ENCODE assay signal across 8 cellular contexts in the genomic region with DNA sequence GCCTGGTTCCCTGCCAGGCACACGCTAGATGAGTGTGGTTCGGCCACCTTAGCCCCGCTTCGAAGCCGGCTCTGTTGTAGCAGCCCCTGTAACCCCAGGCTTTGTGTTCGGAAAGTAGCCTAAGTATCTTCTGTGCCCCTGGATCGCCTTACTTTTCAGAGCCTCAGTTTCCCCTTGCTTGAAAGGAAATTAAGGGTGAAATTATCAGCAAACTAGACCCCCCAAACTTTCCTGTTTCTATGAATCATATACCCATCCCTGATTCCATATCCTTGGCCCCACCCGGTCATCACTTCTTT. TPM values are rescaled to one million over a fixed set of nuclear protein-coding genes. Genes with fewer than 3 reads are reported as not detected.
DNase-seq lines count a peak whose midpoint lies in the region; ATAC-seq, FAIRE-seq and TF ChIP-seq lines count a peak whose summit lies in the region.

No MANE protein-coding gene starts in this region.

- H3K56ac ChIP-seq in H1 (replicated peaks; ENCODE audit: insufficient read length, low read depth, low read length): no peak overlapping the region

- H3K9me3 Mint-ChIP-seq in CD4-positive, alpha-beta memory T cell: no peaks in the 10 kb centered on the region

- H4K20me1 ChIP-seq in Loucy (ENCODE audit: insufficient read depth, low read length, poor library complexity, severe bottlenecking): peaks cover 27% of the 10 kb centered on the region
- H4K20me1 ChIP-seq in H1 (replicated peaks in 1 of 2; ENCODE audit: control insufficient read depth in 1 of 2, insufficient read depth in 2 of 2, low read length in 2 of 2): peaks cover 2% of the 10 kb centered on the region in 2 experiments

- no peak for TF ChIP-seq POLR2A in H1 (IDR thresholded peaks at IDR 0.05; ENCODE audit: control extremely low read depth in 1 of 2, low read depth in 2 of 2, low read length in 2 of 2)

- peak overlapping the region; percentile 79 for H3K27ac ChIP-seq in CD4-positive, alpha-beta memory T cell (ENCODE audit: low read depth, low read length)
- H3K27ac ChIP-seq in H1 (ENCODE audit: low read depth, low read length): no peak overlapping the region; the same call in 1 of the 2 replicates

- H2AFZ ChIP-seq in Loucy (ENCODE audit: low read length): peak overlapping the region; percentile 78
- H2AFZ ChIP-seq in H1 (ENCODE audit: low read length): peak overlapping the region; percentile 80; the same call in 1 of the 2 replicates
- peak overlapping the region; percentile 11 for H2AFZ ChIP-seq in neuron (ENCODE audit: low read depth, low read length)

- peaks cover 35 to 62% (median 47%) of the 10 kb centered on the region in 4 donors for H3K4me1 Mint-ChIP-seq in CD4-positive, alpha-beta memory T cell

- no peaks in the 10 kb centered on the region for H3K9me3 ChIP-seq in CD4-positive, alpha-beta memory T cell (ENCODE audit: control insufficient read depth in 1 of 2, low read length in 2 of 2)
- H3K9me3 ChIP-seq in Loucy (ENCODE audit: insufficient read depth, low read depth, low read length) (no peaks in the 10 kb centered on the region), H1 (ENCODE audit: insufficient read depth in 2 of 2, low read depth in 1 of 2, low read length in 1 of 2) (no peaks in the 10 kb centered on the region), neuron (ENCODE audit: low read length) (no peaks in the 10 kb centered on the region)

- H3K23me2 ChIP-seq in H1 (ENCODE audit: low read depth, low read length): peaks cover 13% of the 10 kb centered on the region

- TF ChIP-seq CTCF in Loucy (conservative IDR thresholded peaks at IDR 0.05; ENCODE audit: low read length) (no peak), H1 (IDR thresholded peaks at IDR 0.05; ENCODE audit: control extremely low read depth in 1 of 3, insufficient read depth in 1 of 3, low read depth in 1 of 3, low read length in 3 of 3) (no peak)

- CTCF ChIA-PET in CD4-positive, alpha-beta memory T cell (lab: Charles Lee; ENCODE audit: partially characterized antibody): interaction anchor here (1.3 to 1.7 kb wide), 3 partner anchors 19 to 63 kb away, joined by 4 to 6 read pairs (median 6); no protein-coding TSS in a partner anchor
- CTCF ChIA-PET in H1 (lab: Charles Lee; ENCODE audit: partially characterized antibody): interaction anchor here (2.1 kb wide), 1 partner anchor 19 kb away, joined by 12 read pairs; no protein-coding TSS in a partner anchor

- peak overlapping the region; percentile 90 for H3K18ac ChIP-seq in H1 (ENCODE audit: extremely low read depth, low read length)

- H2BK120ac ChIP-seq in H1 (replicated peaks; ENCODE audit: low read depth, low read length): no peak overlapping the region

- no peak for FAIRE-seq in H1 (lab: Jason Lieb, UNC)

- ATAC-seq in HG02678 (IDR thresholded peaks at IDR 0.05; ENCODE audit: unreplicated experiment): no peak

- peak overlapping the region; percentile 87 to 91 for H3K4me3 ChIP-seq in CD4-positive, alpha-beta memory T cell (ENCODE audit: low read length in 2 of 2)
- H3K4me3 ChIP-seq in Loucy (ENCODE audit: low read length, poor library complexity, severe bottlenecking) (peak overlapping the region; percentile 92), H1 (ENCODE audit: extremely low read depth in 1 of 4, insufficient read depth in 2 of 4, low read depth in 3 of 4, low read length in 4 of 4) (peak overlapping the region; percentile 96 to 99 (median 96)), neuron (ENCODE audit: low read length) (peak overlapping the region; percentile 71)

- no peak for TF ChIP-seq RAD21 in H1 (IDR thresholded peaks at IDR 0.05 in 1 of 2, conservative IDR thresholded peaks at IDR 0.05 in 1 of 2; ENCODE audit: low read depth in 2 of 2, low read length in 2 of 2)

- no peaks in the 10 kb centered on the region for H3K27me3 Mint-ChIP-seq in CD4-positive, alpha-beta memory T cell

- H3K9me2 ChIP-seq in Loucy (replicated peaks; ENCODE audit: low read depth, low read length): no peaks in the 10 kb centered on the region

- H3K9ac ChIP-seq in Loucy (ENCODE audit: low read depth, low read length, poor library complexity, severe bottlenecking) (peak overlapping the region; percentile 94), H1 (replicated peaks in 1 of 4; ENCODE audit: extremely low read depth in 1 of 4, low read depth in 3 of 4, low read length in 3 of 4) (peak overlapping the region in 3 of 4 experiments; percentile 82 to 92 (median 85); a peak in 6 of 7 replicates)

- peaks cover 13 to 51% of the 10 kb centered on the region in 2 donors for H3K36me3 Mint-ChIP-seq in CD4-positive, alpha-beta memory T cell

- H4K8ac ChIP-seq in H1 (ENCODE audit: extremely low read depth, insufficient read depth, low read length): peak overlapping the region; percentile 53; the same call in 1 of the 2 replicates

- H3K79me2 ChIP-seq in Loucy (ENCODE audit: insufficient read depth, low read length): peaks cover 86% of the 10 kb centered on the region
- peaks cover 14 to 56% of the 10 kb centered on the region in 2 experiments for H3K79me2 ChIP-seq in H1 (ENCODE audit: control insufficient read depth in 1 of 2, insufficient read depth in 2 of 2, low read length in 2 of 2)

- H3F3A ChIP-seq in Loucy (ENCODE audit: low read depth): no peaks in the 10 kb centered on the region

- peaks cover 4% of the 10 kb centered on the region for H3K36me3 ChIP-seq in CD4-positive, alpha-beta memory T cell (ENCODE audit: insufficient read depth, low read length)
- no peaks in the 10 kb centered on the region for H3K36me3 ChIP-seq in Loucy (ENCODE audit: insufficient read depth, low read length)
- peaks cover 19 to 55% (median 27%) of the 10 kb centered on the region in 4 experiments for H3K36me3 ChIP-seq in H1 (ENCODE audit: control insufficient read depth in 2 of 4, insufficient read depth in 4 of 4, low read length in 3 of 4)
- H3K36me3 ChIP-seq in neuron (ENCODE audit: insufficient read depth, low read length): peaks cover 48% of the 10 kb centered on the region

- no peak overlapping the region for H2BK15ac ChIP-seq in H1 (ENCODE audit: low read length)

- H4K5ac ChIP-seq in H1 (ENCODE audit: insufficient read length, low read depth, low read length): no peak overlapping the region

- intact Hi-C loops in CD4-positive, alpha-beta memory T cell (cut with micrococcal nuclease): loop anchor here (1.0 to 10.0 kb wide), 5 partner anchors 29 to 866 kb away; partner anchors contain the start of genes TAF5 and WBP1L

- peak overlapping the region; percentile 82 to 99 (median 97) for H3K27ac Mint-ChIP-seq in CD4-positive, alpha-beta memory T cell

- H2BK20ac ChIP-seq in H1 (ENCODE audit: low read length): no peak overlapping the region

- no peak overlapping the region for H2BK12ac ChIP-seq in H1 (ENCODE audit: low read depth, low read length)

- no peaks in the 10 kb centered on the region for H3K27me3 ChIP-seq in CD4-positive, alpha-beta memory T cell (ENCODE audit: insufficient read depth, low read length)
- H3K27me3 ChIP-seq in Loucy (ENCODE audit: insufficient read depth, low read length, poor library complexity, severe bottlenecking) (no peaks in the 10 kb centered on the region), H1 (replicated peaks in 1 of 4; ENCODE audit: control insufficient read depth in 3 of 4, extremely low read depth in 1 of 4, insufficient read depth in 3 of 4, low read length in 3 of 4) (no peaks in the 10 kb centered on the region), neuron (ENCODE audit: insufficient read depth, low read length) (no peaks in the 10 kb centered on the region)

- POLR2A ChIA-PET in CD4-positive, alpha-beta memory T cell (lab: Charles Lee; ENCODE audit: partially characterized antibody): interaction anchor here (1.0 to 2.7 kb wide), 6 partner anchors 29 to 1579 kb away, joined by 3 to 30 read pairs (median 6); partner anchors contain the start of genes CALHM2, CNNM2, OGA and PCGF6
- POLR2A ChIA-PET in H1 (lab: Charles Lee; ENCODE audit: partially characterized antibody): interaction anchor here (1.0 to 2.5 kb wide), 7 partner anchors 9 to 92 kb away, joined by 3 to 13 read pairs (median 4); no protein-coding TSS in a partner anchor

- no peak for TF ChIP-seq EP300 in H1 (IDR thresholded peaks at IDR 0.05; ENCODE audit: borderline replicate concordance in 1 of 2, low read depth in 2 of 2, low read length in 2 of 2)

- no peak overlapping the region for H3K4ac ChIP-seq in H1 (replicated peaks; ENCODE audit: insufficient read length, low read depth, low read length)

- peak overlapping the region; percentile 97 to 100 (median 98) for H3K4me3 Mint-ChIP-seq in CD4-positive, alpha-beta memory T cell

- H3K4me1 ChIP-seq in CD4-positive, alpha-beta memory T cell (ENCODE audit: insufficient read depth, low read length): peaks cover 44% of the 10 kb centered on the region
- H3K4me1 ChIP-seq in Loucy (ENCODE audit: insufficient read depth, low read length, poor library complexity, severe bottlenecking): peaks cover 56% of the 10 kb centered on the region
- peaks cover 0 to 10% (median 2%) of the 10 kb centered on the region in 4 experiments; a peak in 6 of 7 replicates for H3K4me1 ChIP-seq in H1 (replicated peaks in 1 of 4; ENCODE audit: control insufficient read depth in 3 of 4, insufficient read depth in 4 of 4, low read length in 3 of 4)
- peaks cover 25% of the 10 kb centered on the region for H3K4me1 ChIP-seq in neuron (ENCODE audit: insufficient read depth, low read length)

- peaks cover 12% of the 10 kb centered on the region for H3K79me1 ChIP-seq in H1 (ENCODE audit: low read depth, low read length)

- H3K23ac ChIP-seq in H1 (ENCODE audit: insufficient read length): no peak overlapping the region

- 4% methylated on average over 8 of the region's 8 CpGs; no CpG with 5 or more reads in 1 of the 2 experiments for WGBS in H1 (ENCODE audit: extremely low coverage in 1 of 2, insufficient coverage in 1 of 2, insufficient read length in 1 of 2, insufficient replicate concordance in 2 of 2, low coverage in 1 of 2, low lambda C conversion rate in 2 of 2, missing lambda C conversion rate in 1 of 2), 2 experiments

- peak overlapping the region; percentile 83; the same call in 1 of the 2 replicates for H2BK5ac ChIP-seq in H1 (ENCODE audit: low read depth, low read length)

- H2AK5ac ChIP-seq in H1 (ENCODE audit: low read depth, low read length): peak overlapping the region; percentile 33; the same call in 1 of the 2 replicates

- no peak for DNase-seq in CD4-positive, alpha-beta memory T cell
- DNase-seq in H1 (ENCODE audit: low read depth in 1 of 2, low spot score in 2 of 2): no peak
- no peak for DNase-seq in HPDE6-E6E7 (ENCODE audit: extremely low spot score)
- DNase-seq in COLO668 (lab: John Stamatoyannopoulos, UW; ENCODE audit: unreplicated experiment): no peak
- no peak for DNase-seq in 8988T

- no peak overlapping the region for H3K14ac ChIP-seq in H1 (ENCODE audit: insufficient read length)

- no peak overlapping the region for H4K91ac ChIP-seq in H1 (replicated peaks; ENCODE audit: insufficient read length, low read length)

- H3K4me2 ChIP-seq in Loucy (ENCODE audit: low read depth, low read length, poor library complexity, severe bottlenecking) (peak overlapping the region; percentile 94), H1 (ENCODE audit: insufficient read depth in 1 of 2, low read depth in 2 of 2, low read length in 2 of 2) (peak overlapping the region; percentile 76 to 95)

RNA-seq across cellular contexts. Expression of gene PDCD11, which starts 0.3 kb away (rescaled TPM):
- total RNA-seq in CD4-positive, alpha-beta memory T cell: 10 to 100 TPM; 37.8 to 45.0 TPM
- polyA plus RNA-seq in CD4-positive, alpha-beta memory T cell: 10 to 100 TPM in 1 of 2 donors, 1 to 10 TPM in 1; 2.5 to 16.1 TPM
- 78.5 and 79.1 TPM in 2 replicates for total RNA-seq in H1 (2021; fragmentation: NEBNext Ultra II Directional; extraction: Animal tissue kit (Norgen Biotek cat#: 25700))
- 18.1 and 24.3 TPM in 2 replicates for polyA plus RNA-seq in H1 (2011; rRNA removed)
- polyA plus RNA-seq in H1 (2011; cell fraction: cytosol; rRNA removed): 30.7 TPM
- polyA plus RNA-seq in H1 (2011; cell fraction: nucleus; rRNA removed): 90.1 TPM
- 53.2 to 61.0 TPM (median 55.8 TPM) in 4 replicates for polyA plus RNA-seq in H1 (2012, experiment 1 of 2)
- 12.5 TPM for polyA plus RNA-seq in H1 (2012, experiment 2 of 2)
- 44.6 TPM for polyA plus RNA-seq in H1 (2013, experiment 1 of 2)
- polyA plus RNA-seq in H1 (2013, experiment 2 of 2): 49.0 TPM
- polyA minus RNA-seq in H1 (2011; rRNA and poly(A)+ RNA removed): 91.5 and 96.4 TPM in 2 replicates
- 37.8 TPM for polyA minus RNA-seq in H1 (2011; cell fraction: cytosol; rRNA and poly(A)+ RNA removed)
- 71.9 TPM for polyA minus RNA-seq in H1 (2011; cell fraction: nucleus; rRNA and poly(A)+ RNA removed)

RNA-seq across cellular contexts. Expression of gene ATP5MK, which starts 0.5 kb away (rescaled TPM):
- 100 to 1,000 TPM; 148 to 157 TPM for total RNA-seq in CD4-positive, alpha-beta memory T cell
- 100 to 1,000 TPM; 477 to 548 TPM for polyA plus RNA-seq in CD4-positive, alpha-beta memory T cell
- 312 and 339 TPM in 2 replicates for total RNA-seq in H1 (2021; fragmentation: NEBNext Ultra II Directional; extraction: Animal tissue kit (Norgen Biotek cat#: 25700))
- 144 and 280 TPM in 2 replicates for polyA plus RNA-seq in H1 (2011; rRNA removed)
- 298 TPM for polyA plus RNA-seq in H1 (2011; cell fraction: cytosol; rRNA removed)
- polyA plus RNA-seq in H1 (2011; cell fraction: nucleus; rRNA removed): 42.4 TPM
- 189 to 357 TPM (median 246 TPM) in 4 replicates for polyA plus RNA-seq in H1 (2012, experiment 1 of 2)
- polyA plus RNA-seq in H1 (2012, experiment 2 of 2): 776 TPM
- 668 TPM for polyA plus RNA-seq in H1 (2013, experiment 1 of 2)
- polyA plus RNA-seq in H1 (2013, experiment 2 of 2): 698 TPM
- 18.2 and 24.8 TPM in 2 replicates for polyA minus RNA-seq in H1 (2011; rRNA and poly(A)+ RNA removed)
- 13.4 TPM for polyA minus RNA-seq in H1 (2011; cell fraction: cytosol; rRNA and poly(A)+ RNA removed)
- 30.1 TPM for polyA minus RNA-seq in H1 (2011; cell fraction: nucleus; rRNA and poly(A)+ RNA removed)

RNA-seq across cellular contexts. Expression of gene TAF5, which starts 29.0 kb away (rescaled TPM):
- total RNA-seq in CD4-positive, alpha-beta memory T cell: 1 to 10 TPM; 7.5 to 7.9 TPM
- polyA plus RNA-seq in CD4-positive, alpha-beta memory T cell: 1 to 10 TPM; 2.5 to 4.1 TPM
- total RNA-seq in H1 (2021; fragmentation: NEBNext Ultra II Directional; extraction: Animal tissue kit (Norgen Biotek cat#: 25700)): 14.5 and 15.6 TPM in 2 replicates
- 4.0 and 5.8 TPM in 2 replicates for polyA plus RNA-seq in H1 (2011; rRNA removed)
- 6.8 TPM for polyA plus RNA-seq in H1 (2011; cell fraction: cytosol; rRNA removed)
- polyA plus RNA-seq in H1 (2011; cell fraction: nucleus; rRNA removed): 2.3 TPM
- polyA plus RNA-seq in H1 (2012, experiment 1 of 2): 6.9 to 12.3 TPM (median 8.3 TPM) in 4 replicates
- polyA plus RNA-seq in H1 (2012, experiment 2 of 2): 1.4 TPM
- polyA plus RNA-seq in H1 (2013, experiment 1 of 2): 8.2 TPM
- 9.1 TPM for polyA plus RNA-seq in H1 (2013, experiment 2 of 2)
- 7.5 and 7.8 TPM in 2 replicates for polyA minus RNA-seq in H1 (2011; rRNA and poly(A)+ RNA removed)
- polyA minus RNA-seq in H1 (2011; cell fraction: cytosol; rRNA and poly(A)+ RNA removed): 6.7 TPM
- 6.0 TPM for polyA minus RNA-seq in H1 (2011; cell fraction: nucleus; rRNA and poly(A)+ RNA removed)

RNA-seq across cellular contexts. Expression of gene PCGF6, which starts 45.8 kb away (rescaled TPM):
- 1 to 10 TPM; 8.7 to 8.8 TPM for total RNA-seq in CD4-positive, alpha-beta memory T cell
- polyA plus RNA-seq in CD4-positive, alpha-beta memory T cell: 10 to 100 TPM in 1 of 2 donors, 1 to 10 TPM in 1; 6.4 to 11.2 TPM
- total RNA-seq in H1 (2021; fragmentation: NEBNext Ultra II Directional; extraction: Animal tissue kit (Norgen Biotek cat#: 25700)): 16.2 and 18.6 TPM in 2 replicates
- 4.0 and 6.9 TPM in 2 replicates for polyA plus RNA-seq in H1 (2011; rRNA removed)
- 8.9 TPM for polyA plus RNA-seq in H1 (2011; cell fraction: cytosol; rRNA removed)
- 2.8 TPM for polyA plus RNA-seq in H1 (2011; cell fraction: nucleus; rRNA removed)
- polyA plus RNA-seq in H1 (2012, experiment 1 of 2): 11.2 to 18.2 TPM (median 11.6 TPM) in 4 replicates
- polyA plus RNA-seq in H1 (2012, experiment 2 of 2): 1.6 TPM
- 7.5 TPM for polyA plus RNA-seq in H1 (2013, experiment 1 of 2)
- 7.6 TPM for polyA plus RNA-seq in H1 (2013, experiment 2 of 2)
- polyA minus RNA-seq in H1 (2011; rRNA and poly(A)+ RNA removed): 5.1 and 5.2 TPM in 2 replicates
- 5.1 TPM for polyA minus RNA-seq in H1 (2011; cell fraction: cytosol; rRNA and poly(A)+ RNA removed)
- polyA minus RNA-seq in H1 (2011; cell fraction: nucleus; rRNA and poly(A)+ RNA removed): 5.8 TPM

RNA-seq across cellular contexts. Expression of gene CALHM2, which starts 55.4 kb away (rescaled TPM):
- 10 to 100 TPM; 80.5 to 84.6 TPM for total RNA-seq in CD4-positive, alpha-beta memory T cell
- 10 to 100 TPM; 40.3 to 65.0 TPM for polyA plus RNA-seq in CD4-positive, alpha-beta memory T cell
- 1.2 and 1.9 TPM in 2 replicates for total RNA-seq in H1 (2021; fragmentation: NEBNext Ultra II Directional; extraction: Animal tissue kit (Norgen Biotek cat#: 25700))
- polyA plus RNA-seq in H1 (2011; rRNA removed): 2.4 and 2.5 TPM in 2 replicates
- polyA plus RNA-seq in H1 (2011; cell fraction: cytosol; rRNA removed): 2.3 TPM
- polyA plus RNA-seq in H1 (2011; cell fraction: nucleus; rRNA removed): 3.2 TPM
- 3.0 to 5.8 TPM (median 4.1 TPM) in 4 replicates for polyA plus RNA-seq in H1 (2012, experiment 1 of 2)
- polyA plus RNA-seq in H1 (2012, experiment 2 of 2): 1.7 TPM
- 1.4 TPM for polyA plus RNA-seq in H1 (2013, experiment 1 of 2)
- 1.1 TPM for polyA plus RNA-seq in H1 (2013, experiment 2 of 2)
- polyA minus RNA-seq in H1 (2011; rRNA and poly(A)+ RNA removed): 1.8 and 2.3 TPM in 2 replicates
- 0.81 TPM for polyA minus RNA-seq in H1 (2011; cell fraction: cytosol; rRNA and poly(A)+ RNA removed)
- polyA minus RNA-seq in H1 (2011; cell fraction: nucleus; rRNA and poly(A)+ RNA removed): 4.2 TPM

Comparison
In these comparisons a context has a peak if more than half of its experiments do, and no peak if none do; other contexts are left out.
1. H2AFZ ChIP-seq: peak in every context shown above with its lines; median percentile 80 in H1; 78 in Loucy; 11 in neuron.